9 cellular contexts compared by ENCODE assay signal in genomic region chr3:66394261-66395249, GRCh38.
DNase-seq lines count a peak whose midpoint lies in the region; ATAC-seq and TF ChIP-seq lines count a peak whose summit lies in the region.
"Had no signal": no experiment of that assay in that cellular context is flagged by ENCODE, and none has a peak within 500 bp of the region (broad histone marks: within the 10 kb centered on the region; RNA-seq: fewer than 3 reads in every experiment).

No MANE protein-coding gene starts in this region.

- H3K27ac ChIP-seq in WERI-Rb-1, result no peak overlapping the region
- H3K27ac ChIP-seq: 22Rv1 had no signal

- H3K9me3 ChIP-seq in WERI-Rb-1 (ENCODE audit: severe bottlenecking), result no peaks in the 10 kb centered on the region

- no peaks in the 10 kb centered on the region for H3K9me3 Mint-ChIP-seq in T-helper 1 cell treated with Interleukin-12 subunit alpha and Interleukin-12 subunit beta and Interleukin-4 antibody, amounts not matched to agents 30 μg/mL and 1 μg/mL, for 36 hours
- no peaks in the 10 kb centered on the region for H3K9me3 Mint-ChIP-seq in activated T-helper 2 cell treated with anti-CD3 and anti-CD28 coated beads, Interferon-gamma antibody, Interleukin-2, Interleukin-4, amounts not matched to agents 10 μg/mL and 5 μg/mL and 100 μg/mL, durations not matched to agents 14 hours and 24 hours and 36 hours
- no peaks in the 10 kb centered on the region for H3K9me3 Mint-ChIP-seq in stimulated activated effector memory CD8-positive, alpha-beta T cell treated with anti-CD3 and anti-CD28 coated beads, Interleukin-12 subunit alpha, Interleukin-12 subunit beta, amount 100 ng/mL, for 72 hours

- H3K27me3 Mint-ChIP-seq in T-helper 1 cell treated with Interleukin-12 subunit alpha and Interleukin-12 subunit beta and Interleukin-4 antibody, amounts not matched to agents 30 μg/mL and 1 μg/mL, for 36 hours (ENCODE audit: low read depth), result no peaks in the 10 kb centered on the region
- H3K27me3 Mint-ChIP-seq in activated T-helper 2 cell treated with anti-CD3 and anti-CD28 coated beads, Interferon-gamma antibody, Interleukin-2, Interleukin-4, amounts not matched to agents 10 μg/mL and 5 μg/mL and 100 μg/mL, durations not matched to agents 14 hours and 24 hours and 36 hours (ENCODE audit: low read depth), result no peaks in the 10 kb centered on the region

- H3K27ac Mint-ChIP-seq in T-helper 1 cell treated with Interleukin-12 subunit alpha and Interleukin-12 subunit beta and Interleukin-4 antibody, amounts not matched to agents 30 μg/mL and 1 μg/mL, for 36 hours, result peak overlapping the region; percentile 88
- peak overlapping the region; percentile 74 for H3K27ac Mint-ChIP-seq in activated T-helper 2 cell treated with anti-CD3 and anti-CD28 coated beads, Interferon-gamma antibody, Interleukin-2, Interleukin-4, amounts not matched to agents 10 μg/mL and 5 μg/mL and 100 μg/mL, durations not matched to agents 14 hours and 24 hours and 36 hours
- H3K27ac Mint-ChIP-seq in stimulated activated effector memory CD8-positive, alpha-beta T cell treated with anti-CD3 and anti-CD28 coated beads, Interleukin-12 subunit alpha, Interleukin-12 subunit beta, amount 100 ng/mL, for 72 hours, result peak overlapping the region; percentile 77

- no peaks in the 10 kb centered on the region for H3K27me3 ChIP-seq in WERI-Rb-1 (ENCODE audit: insufficient read depth, low read depth, severe bottlenecking)

- DNase-seq in T-helper 1 cell, result no peak
- DNase-seq in activated T-helper 2 cell treated with anti-CD3 and anti-CD28 coated beads, Interferon-gamma antibody, Interleukin-2, Interleukin-4, amounts not matched to agents 10 μg/mL and 5 μg/mL and 100 μg/mL, durations not matched to agents 14 hours and 24 hours and 36 hours (ENCODE audit: low spot score), result no peak
- DNase-seq in left cardiac atrium, result peak; percentile 49
- DNase-seq in stimulated activated effector memory CD8-positive, alpha-beta T cell treated with anti-CD3 and anti-CD28 coated beads, Interleukin-12 subunit alpha, Interleukin-12 subunit beta, amount 100 ng/mL, for 72 hours (ENCODE audit: low spot score in 2 of 2), result no peak
- no peak for DNase-seq in NCI-H1417 (lab: John Stamatoyannopoulos, UW)
- DNase-seq in WERI-Rb-1, result no peak
- DNase-seq in NCI-H2107 treated with DMSO at 0.1 percent for 48 hours (lab: John Stamatoyannopoulos, UW; ENCODE audit: unreplicated experiment), result no peak

- intact Hi-C loops in activated T-helper 2 cell treated with anti-CD3 and anti-CD28 coated beads, Interferon-gamma antibody, Interleukin-2, Interleukin-4, amounts not matched to agents 10 μg/mL and 5 μg/mL and 100 μg/mL, durations not matched to agents 14 hours and 24 hours and 36 hours (cut with micrococcal nuclease), result loop anchor here (5.0 kb wide), 1 partner anchor 117 kb away; no protein-coding TSS in a partner anchor
- intact Hi-C loops in left cardiac atrium (cut with DNase I), result no loop called here

- H3K4me3 Mint-ChIP-seq in T-helper 1 cell treated with Interleukin-12 subunit alpha and Interleukin-12 subunit beta and Interleukin-4 antibody, amounts not matched to agents 30 μg/mL and 1 μg/mL, for 36 hours, result peak overlapping the region; percentile 53
- peak overlapping the region; percentile 10 for H3K4me3 Mint-ChIP-seq in activated T-helper 2 cell treated with anti-CD3 and anti-CD28 coated beads, Interferon-gamma antibody, Interleukin-2, Interleukin-4, amounts not matched to agents 10 μg/mL and 5 μg/mL and 100 μg/mL, durations not matched to agents 14 hours and 24 hours and 36 hours (ENCODE audit: low read depth)
- H3K4me3 Mint-ChIP-seq in stimulated activated effector memory CD8-positive, alpha-beta T cell treated with anti-CD3 and anti-CD28 coated beads, Interleukin-12 subunit alpha, Interleukin-12 subunit beta, amount 100 ng/mL, for 72 hours, result peak overlapping the region; percentile 48

- H3K36me3 Mint-ChIP-seq in T-helper 1 cell treated with Interleukin-12 subunit alpha and Interleukin-12 subunit beta and Interleukin-4 antibody, amounts not matched to agents 30 μg/mL and 1 μg/mL, for 36 hours (ENCODE audit: low read depth), result peaks cover 42% of the 10 kb centered on the region
- H3K36me3 Mint-ChIP-seq in activated T-helper 2 cell treated with anti-CD3 and anti-CD28 coated beads, Interferon-gamma antibody, Interleukin-2, Interleukin-4, amounts not matched to agents 10 μg/mL and 5 μg/mL and 100 μg/mL, durations not matched to agents 14 hours and 24 hours and 36 hours (ENCODE audit: low read depth), result peaks cover 88% of the 10 kb centered on the region
- peaks cover 64% of the 10 kb centered on the region for H3K36me3 Mint-ChIP-seq in stimulated activated effector memory CD8-positive, alpha-beta T cell treated with anti-CD3 and anti-CD28 coated beads, Interleukin-12 subunit alpha, Interleukin-12 subunit beta, amount 100 ng/mL, for 72 hours

- H3K36me3 ChIP-seq in WERI-Rb-1, result peaks cover 14% of the 10 kb centered on the region

- H3K4me3 ChIP-seq in WERI-Rb-1 (ENCODE audit: low read depth, low read length), result no peak overlapping the region

- no peak for TF ChIP-seq CTCF in WERI-Rb-1 (IDR thresholded peaks at IDR 0.05; ENCODE audit: low read depth, low read length)

- peak; percentile 23 to 42 for ATAC-seq in left cardiac atrium
- no peak for ATAC-seq in stimulated activated effector memory CD8-positive, alpha-beta T cell treated with anti-CD3 and anti-CD28 coated beads, Interleukin-12 subunit alpha, Interleukin-12 subunit beta, amount 100 ng/mL, for 72 hours

- H3K4me1 Mint-ChIP-seq in T-helper 1 cell treated with Interleukin-12 subunit alpha and Interleukin-12 subunit beta and Interleukin-4 antibody, amounts not matched to agents 30 μg/mL and 1 μg/mL, for 36 hours (ENCODE audit: low read depth), result peaks cover 24% of the 10 kb centered on the region
- H3K4me1 Mint-ChIP-seq in activated T-helper 2 cell treated with anti-CD3 and anti-CD28 coated beads, Interferon-gamma antibody, Interleukin-2, Interleukin-4, amounts not matched to agents 10 μg/mL and 5 μg/mL and 100 μg/mL, durations not matched to agents 14 hours and 24 hours and 36 hours (ENCODE audit: low read depth), result peaks cover 18% of the 10 kb centered on the region
- H3K4me1 Mint-ChIP-seq in stimulated activated effector memory CD8-positive, alpha-beta T cell treated with anti-CD3 and anti-CD28 coated beads, Interleukin-12 subunit alpha, Interleukin-12 subunit beta, amount 100 ng/mL, for 72 hours, result peaks cover 43% of the 10 kb centered on the region
